ENCODE assay signal across 32 cellular contexts in genomic region chr17:15181816-15182215, GRCh38.
"Had no signal": no experiment of that assay in that cellular context is flagged by ENCODE, and none has a peak within 500 bp of the region (broad histone marks: within the 10 kb centered on the region; RNA-seq: fewer than 3 reads in every experiment).

No MANE protein-coding gene starts in this region.

- H3K4me3 Mint-ChIP-seq: activated B cell treated with CpG ODN at 0.5 μM for 24 hours; activated CD8-positive, alpha-beta T cell treated with anti-CD3 and anti-CD28 coated beads for 36 hours; activated naive CD8-positive, alpha-beta T cell; activated T-cell treated with anti-CD3 and anti-CD28 coated beads, Interleukin-2, amount 50 U/mL, for 4 hours; activated T-helper 17 cell treated with anti-CD3 and anti-CD28 coated beads, Interleukin-2, amount 50 U/mL, for 72 hours; central memory CD8-positive, alpha-beta T cell; dendritic cell treated with granulocyte-macrophage colony-stimulating factor and Interleukin-4, amounts not matched to agents 40 ng/mL and 50 ng/mL, for 4 days; effector memory CD8-positive, alpha-beta T cell; T-helper 17 cell; T-helper 2 cell treated with Interferon-gamma antibody and Interleukin-4, amounts not matched to agents 5 μg/mL and 100 μg/mL, for 36 hours had no signal

- H3K27ac Mint-ChIP-seq: activated B cell treated with CpG ODN at 0.5 μM for 24 hours; activated CD8-positive, alpha-beta T cell treated with anti-CD3 and anti-CD28 coated beads for 36 hours; activated naive CD8-positive, alpha-beta T cell; activated T-helper 17 cell treated with anti-CD3 and anti-CD28 coated beads, Interleukin-2, amount 50 U/mL, for 72 hours; dendritic cell treated with granulocyte-macrophage colony-stimulating factor and Interleukin-4, amounts not matched to agents 40 ng/mL and 50 ng/mL, for 4 days; effector memory CD8-positive, alpha-beta T cell; T-helper 17 cell; T-helper 2 cell treated with Interferon-gamma antibody and Interleukin-4, amounts not matched to agents 5 μg/mL and 100 μg/mL, for 36 hours had no signal

- H3K4me1 ChIP-seq: esophagus squamous epithelium, foreskin keratinocyte had no signal

- DNase-seq: activated B cell treated with CpG ODN at 0.5 μM for 24 hours; activated CD4-positive, alpha-beta T cell treated with anti-CD3 and anti-CD28 coated beads for 48 hours; activated CD4-positive, alpha-beta T cell treated with anti-CD3 and anti-CD28 coated beads, Interleukin-2, amount 50 U/mL, for 1 hour; activated CD4-positive, alpha-beta T cell treated with anti-CD3 and anti-CD28 coated beads, Interleukin-2, amount 50 U/mL, for 48 hours; activated CD8-positive, alpha-beta memory T cell treated with anti-CD3 and anti-CD28 coated beads for 24 hours; activated CD8-positive, alpha-beta T cell treated with anti-CD3 and anti-CD28 coated beads for 36 hours; activated effector memory CD4-positive, alpha-beta T cell treated with Interleukin-2 at 50 U/mL for 16 hours; activated gamma-delta T cell treated with Interleukin-2 at 50 U/mL for 16 hours; activated naive CD4-positive, alpha-beta T cell treated with anti-CD3 and anti-CD28 coated beads, Interleukin-2, amount 50 U/mL, for 16 hours; activated naive CD4-positive, alpha-beta T cell treated with Interleukin-2 at 50 U/mL for 16 hours; activated T-cell treated with anti-CD3 and anti-CD28 coated beads, Interleukin-2, amount 50 U/mL, for 4 hours; amniotic stem cell; brain microvascular endothelial cell; dorsolateral prefrontal cortex; effector memory CD8-positive, alpha-beta T cell; esophagus squamous epithelium; foreskin keratinocyte; gastrocnemius medialis; glutamatergic neuron; heart left ventricle; T-helper 1 cell; T-helper 17 cell; T1000; WERI-Rb-1 had no signal

- ATAC-seq: activated CD4-positive, CD25-positive, alpha-beta regulatory T cell treated with anti-CD3 and anti-CD28 coated beads, Interleukin-2, amount 50 U/mL, for 24 hours; activated CD8-positive, alpha-beta T cell treated with anti-CD3 and anti-CD28 coated beads for 36 hours; activated T-cell treated with anti-CD3 and anti-CD28 coated beads, Interleukin-2, amount 50 U/mL, for 4 hours; activated T-helper 17 cell treated with anti-CD3 and anti-CD28 coated beads, Interleukin-2, amount 50 U/mL, for 72 hours; effector memory CD8-positive, alpha-beta T cell; foreskin keratinocyte; gastrocnemius medialis; heart left ventricle; T-helper 17 cell had no signal

- H3K27ac ChIP-seq: brain microvascular endothelial cell, coronary artery, dorsolateral prefrontal cortex, epithelial cell of prostate, esophagus squamous epithelium, foreskin keratinocyte, gastrocnemius medialis, heart left ventricle, WERI-Rb-1 had no signal

- H3K4me1 Mint-ChIP-seq: activated B cell treated with CpG ODN at 0.5 μM for 24 hours; activated T-helper 17 cell treated with anti-CD3 and anti-CD28 coated beads, Interleukin-2, amount 50 U/mL, for 72 hours; central memory CD8-positive, alpha-beta T cell had no signal

- H3K27me3 ChIP-seq: brain microvascular endothelial cell, gastrocnemius medialis, heart left ventricle had no signal

- H3K27me3 Mint-ChIP-seq: activated B cell treated with CpG ODN at 0.5 μM for 24 hours; dendritic cell treated with granulocyte-macrophage colony-stimulating factor and Interleukin-4, amounts not matched to agents 40 ng/mL and 50 ng/mL, for 4 days had no signal

- H3K9me3 ChIP-seq: esophagus squamous epithelium, gastrocnemius medialis, heart left ventricle had no signal

- H3K36me3 Mint-ChIP-seq: activated naive CD8-positive, alpha-beta T cell had no signal

- H3K4me3 ChIP-seq: coronary artery, dorsolateral prefrontal cortex, esophagus squamous epithelium, gastrocnemius medialis, heart left ventricle had no signal

- H3K36me3 ChIP-seq: brain microvascular endothelial cell, esophagus squamous epithelium, gastrocnemius medialis, heart left ventricle, WERI-Rb-1 had no signal

- H3K9me3 Mint-ChIP-seq: activated B cell treated with CpG ODN at 0.5 μM for 24 hours; activated CD8-positive, alpha-beta T cell treated with anti-CD3 and anti-CD28 coated beads for 36 hours; activated T-cell treated with anti-CD3 and anti-CD28 coated beads, Interleukin-2, amount 50 U/mL, for 4 hours; activated T-helper 17 cell treated with anti-CD3 and anti-CD28 coated beads, Interleukin-2, amount 50 U/mL, for 72 hours; central memory CD8-positive, alpha-beta T cell; dendritic cell treated with granulocyte-macrophage colony-stimulating factor and Interleukin-4, amounts not matched to agents 40 ng/mL and 50 ng/mL, for 4 days; effector memory CD8-positive, alpha-beta T cell; T-helper 2 cell treated with Interferon-gamma antibody and Interleukin-4, amounts not matched to agents 5 μg/mL and 100 μg/mL, for 36 hours had no signal
